27 cellular contexts compared by ENCODE assay signal in genomic region chr6:20606831-20607230, GRCh38.
DNase-seq lines count a peak whose midpoint lies in the region; ATAC-seq and TF ChIP-seq lines count a peak whose summit lies in the region.
"Had no signal": no experiment of that assay in that cellular context is flagged by ENCODE, and none has a peak within 500 bp of the region (broad histone marks: within the 10 kb centered on the region; RNA-seq: fewer than 3 reads in every experiment).

No MANE protein-coding gene starts in this region.

- no peak for DNase-seq in GM23338 (ENCODE audit: low spot score)
- DNase-seq in NCI-H82 (lab: John Stamatoyannopoulos, UW): peak; percentile 99
- DNase-seq in endodermal cell: peak; percentile 40
- peak; percentile 39 for DNase-seq in osteoblast (ENCODE audit: insufficient read length, low spot score, missing footprints)
- DNase-seq in EL: no peak
- DNase-seq in iPS-NIHi11 (ENCODE audit: low spot score): no peak
- DNase-seq in NCI-H2227 (lab: John Stamatoyannopoulos, UW; ENCODE audit: unreplicated experiment): no peak
- DNase-seq: CD8-positive, alpha-beta T cell; GOT3; HFFc6; IMR-90; NCI-H1092 treated with DMSO at 0.1 percent for 48 hours; NCI-H1436; NCI-H187; NCI-H2081 treated with DMSO at 0.1 percent for 48 hours; NCI-H2171 treated with DMSO at 0.1 percent for 48 hours; NCI-H748 treated with DMSO at 0.1 percent for 48 hours; SHP77; T-cell had no signal

- H3K27me3 ChIP-seq in GM23338 (ENCODE audit: insufficient read depth) (no peaks in the 10 kb centered on the region), endodermal cell (ENCODE audit: control insufficient read depth, insufficient read depth, low read length, poor library complexity, severe bottlenecking) (peaks cover 83% of the 10 kb centered on the region), osteoblast (ENCODE audit: insufficient read depth, low read length) (no peaks in the 10 kb centered on the region)

- ATAC-seq in GM23338: no peak
- ATAC-seq: CD8-positive, alpha-beta T cell; Panc1; T-cell had no signal

- no peaks in the 10 kb centered on the region for H3K4me1 ChIP-seq in GM23338 (ENCODE audit: insufficient read depth)
- peaks cover 4% of the 10 kb centered on the region for H3K4me1 ChIP-seq in endodermal cell (ENCODE audit: control insufficient read depth, insufficient read depth, low read length)
- H3K4me1 ChIP-seq in osteoblast (ENCODE audit: insufficient read depth, low read length): peaks cover 12% of the 10 kb centered on the region

- peaks cover 12% of the 10 kb centered on the region for H3K36me3 Mint-ChIP-seq in GM23338 (ENCODE audit: low read depth)
- peaks cover 8% of the 10 kb centered on the region for H3K36me3 Mint-ChIP-seq in endodermal cell (ENCODE audit: low read depth)

- TF ChIP-seq CTCF in GM23338 (conservative IDR thresholded peaks at IDR 0.05; ENCODE audit: low read depth in 2 of 2): no peak
- no peak for TF ChIP-seq CTCF in endodermal cell (conservative IDR thresholded peaks at IDR 0.05)
- no peak for TF ChIP-seq CTCF in osteoblast (IDR thresholded peaks at IDR 0.05; ENCODE audit: extremely low read depth, low read depth, low read length)

- H3K4me2 ChIP-seq in GM23338: no peak overlapping the region
- no peak overlapping the region for H3K4me2 ChIP-seq in osteoblast (ENCODE audit: insufficient read depth, low read length)
- H3K4me2 ChIP-seq: KMS-11 had no signal

- H3K27ac Mint-ChIP-seq in GM23338 (peak overlapping the region; percentile 24; the same call in 1 of the 2 replicates), endodermal cell (no peak overlapping the region)
- H3K27ac Mint-ChIP-seq: B cell; CD8-positive, alpha-beta T cell; HFFc6; T-cell; T-helper 2 cell treated with Interferon-gamma antibody and Interleukin-4, amounts not matched to agents 5 μg/mL and 100 μg/mL, for 36 hours had no signal

- H3K9me2 ChIP-seq in GM23338 (ENCODE audit: insufficient read depth): no peaks in the 10 kb centered on the region

- WGBS in endodermal cell (ENCODE audit: insufficient coverage in 1 of 2, insufficient read length in 1 of 2), 2 experiments: 64% methylated on average over 1 of the region's 1 CpG; no CpG with 5 or more reads in 1 of the 2 experiments

- no peaks in the 10 kb centered on the region for H4K20me1 ChIP-seq in GM23338 (replicated peaks; ENCODE audit: insufficient read depth)
- no peaks in the 10 kb centered on the region for H4K20me1 ChIP-seq in osteoblast (ENCODE audit: insufficient read depth, low read length)

- H3K36me3 ChIP-seq in GM23338 (ENCODE audit: insufficient read depth) (no peaks in the 10 kb centered on the region), endodermal cell (ENCODE audit: control insufficient read depth, insufficient read depth, low read length) (no peaks in the 10 kb centered on the region), osteoblast (ENCODE audit: insufficient read depth, low read length) (no peaks in the 10 kb centered on the region)
- H3K36me3 ChIP-seq: HAP-1 had no signal

- H3K27ac ChIP-seq in GM23338 (ENCODE audit: low read depth): peak overlapping the region; percentile 50; the same call in 1 of the 2 replicates
- H3K27ac ChIP-seq in endodermal cell (ENCODE audit: low read depth, low read length): no peak overlapping the region
- H3K27ac ChIP-seq in osteoblast (ENCODE audit: low read depth, low read length): no peak overlapping the region
- H3K27ac ChIP-seq: C4-2B, KMS-11, RWPE1 had no signal

- peaks cover 11% of the 10 kb centered on the region; the same call in 1 of the 3 replicates for H3K9me3 Mint-ChIP-seq in GM23338
- H3K9me3 Mint-ChIP-seq in endodermal cell: peaks cover 11% of the 10 kb centered on the region
- H3K9me3 Mint-ChIP-seq: CD8-positive, alpha-beta T cell; HFFc6 had no signal

- no peaks in the 10 kb centered on the region for H3F3A ChIP-seq in GM23338 (replicated peaks; ENCODE audit: low read depth)

- no peaks in the 10 kb centered on the region for H3K27me3 Mint-ChIP-seq in GM23338 (ENCODE audit: insufficient read depth, low read depth, poor library complexity)
- H3K27me3 Mint-ChIP-seq in endodermal cell (ENCODE audit: insufficient read depth): peaks cover 85% of the 10 kb centered on the region
- H3K27me3 Mint-ChIP-seq: B cell, T-cell had no signal

- H3K4me3 ChIP-seq in GM23338: no peak overlapping the region
- no peak overlapping the region for H3K4me3 ChIP-seq in endodermal cell (ENCODE audit: low read length)
- H3K4me3 ChIP-seq in osteoblast (ENCODE audit: insufficient read depth, low read length): no peak overlapping the region
- H3K4me3 ChIP-seq: HAP-1 had no signal

- H3K4me1 Mint-ChIP-seq in GM23338 (peaks cover 17% of the 10 kb centered on the region), endodermal cell (peaks cover 32% of the 10 kb centered on the region)

- no peak overlapping the region for H2AFZ ChIP-seq in GM23338
- no peak overlapping the region for H2AFZ ChIP-seq in osteoblast (ENCODE audit: low read length)

- no peak overlapping the region for H3K4me3 Mint-ChIP-seq in GM23338
- H3K4me3 Mint-ChIP-seq in endodermal cell: no peak overlapping the region
- H3K4me3 Mint-ChIP-seq: B cell; CD8-positive, alpha-beta T cell; HFFc6; T-cell; T-helper 2 cell treated with Interferon-gamma antibody and Interleukin-4, amounts not matched to agents 5 μg/mL and 100 μg/mL, for 36 hours had no signal

- H3K79me2 ChIP-seq in GM23338 (replicated peaks; ENCODE audit: insufficient read depth) (peaks cover 7% of the 10 kb centered on the region; the same call in 1 of the 2 replicates), osteoblast (ENCODE audit: insufficient read depth, low read length) (peaks cover 1% of the 10 kb centered on the region)

- no peak overlapping the region for H3K9ac ChIP-seq in endodermal cell (ENCODE audit: extremely low read depth, low read length, poor library complexity, severe bottlenecking)
- H3K9ac ChIP-seq: KMS-11 had no signal

- peaks cover 8% of the 10 kb centered on the region for H3K9me3 ChIP-seq in endodermal cell (ENCODE audit: control insufficient read depth, low read length)
- H3K9me3 ChIP-seq in osteoblast (ENCODE audit: low read depth, low read length): no peaks in the 10 kb centered on the region
- H3K9me3 ChIP-seq: Caco-2, HAP-1 had no signal

TF ChIP-seq in GM23338, 12 proteins besides CTCF, POLR2A, EP300 and RAD21 (continues in another document):
- TF ChIP-seq EZH2 (IDR thresholded peaks at IDR 0.05; ENCODE audit: low read depth, unreplicated experiment) (no peak), ZNF114 (CRISPR knock-in tag; IDR thresholded peaks at IDR 0.05) (no peak), STAT1 (IDR thresholded peaks at IDR 0.05; ENCODE audit: unreplicated experiment) (no peak), REST (IDR thresholded peaks at IDR 0.05; ENCODE audit: unreplicated experiment) (no peak), POLR2AphosphoS5 (IDR thresholded peaks at IDR 0.05; ENCODE audit: low read depth) (no peak), EZH2phosphoT487 (IDR thresholded peaks at IDR 0.05; ENCODE audit: unreplicated experiment) (no peak), NANOG (IDR thresholded peaks at IDR 0.05; ENCODE audit: borderline replicate concordance) (no peak)

Comparison
In these comparisons a context has a peak if more than half of its experiments do, and no peak if none do; other contexts are left out.
1. DNase-seq: peak in NCI-H82 (single experiment), endodermal cell (single experiment) and osteoblast (single experiment); none in GM23338 (single experiment), EL (single experiment), iPS-NIHi11 (single experiment) and NCI-H2227 (single experiment).